Comparison of ENCODE assay signal across 8 cellular contexts in genomic region chr15:74667973-74668372, GRCh38. TPM values are rescaled to one million over a fixed set of nuclear protein-coding genes. Genes with fewer than 3 reads are reported as not detected.
"Had no signal": no experiment of that assay in that cellular context is flagged by ENCODE, and none has a peak within 500 bp of the region (broad histone marks: within the 10 kb centered on the region; RNA-seq: fewer than 3 reads in every experiment).

No MANE protein-coding gene starts in this region.

- FAIRE-seq: H1, H54 had no signal

- H3K36me3 Mint-ChIP-seq: IgD-negative memory B cell had no signal

- H2AFZ ChIP-seq: GM23338 had no signal

- H3K4me3 Mint-ChIP-seq: GM23338, H9, IgD-negative memory B cell had no signal

- H3K9me3 Mint-ChIP-seq: GM23338, H9, IgD-negative memory B cell had no signal

- ATAC-seq: GM23338 had no signal

- H3K27ac ChIP-seq: HL-60 had no signal

- H3K4me2 ChIP-seq: GM23338 had no signal

- H3K4me3 ChIP-seq: GM23338 had no signal

- DNase-seq: H9, HCEC 1CT, KG1 had no signal

- H3K27me3 Mint-ChIP-seq: IgD-negative memory B cell had no signal

- H3K27ac Mint-ChIP-seq: GM23338, H9, IgD-negative memory B cell had no signal

RNA-seq across cellular contexts. Expression of gene CYP1A1, which starts 57.4 kb away (rescaled TPM):
- polyA plus RNA-seq: IgD-negative memory B cell had no signal
